32 cellular contexts compared by ENCODE assay signal in genomic region chrX:1713296-1713695, GRCh38.
"Had no signal": no experiment of that assay in that cellular context is flagged by ENCODE, and none has a peak within 500 bp of the region (broad histone marks: within the 10 kb centered on the region; RNA-seq: fewer than 3 reads in every experiment).

No MANE protein-coding gene starts in this region.

- H3K4me3 Mint-ChIP-seq: activated CD8-positive, alpha-beta T cell treated with anti-CD3 and anti-CD28 coated beads for 36 hours; activated naive CD4-positive, alpha-beta T cell treated with anti-CD3 and anti-CD28 coated beads, Interleukin-2, amount 10 ng/mL, durations not matched to agents 7 days and 5 days; activated naive CD8-positive, alpha-beta T cell treated with anti-CD3 and anti-CD28 coated beads, Interleukin-2, amount 10 ng/mL, durations not matched to agents 7 days and 5 days; activated T-cell treated with anti-CD3 and anti-CD28 coated beads, Interleukin-2, amount 50 U/mL, for 24 hours; activated T-cell treated with anti-CD3 and anti-CD28 coated beads, Interleukin-2, amount 50 U/mL, for 72 hours; brain; dendritic cell treated with granulocyte-macrophage colony-stimulating factor and Interleukin-4, amounts not matched to agents 40 ng/mL and 50 ng/mL, for 4 days had no signal

- H3K27me3 Mint-ChIP-seq: activated CD8-positive, alpha-beta T cell treated with anti-CD3 and anti-CD28 coated beads for 36 hours; activated naive CD4-positive, alpha-beta T cell treated with anti-CD3 and anti-CD28 coated beads, Interleukin-2, amount 10 ng/mL, durations not matched to agents 7 days and 5 days; activated naive CD8-positive, alpha-beta T cell treated with anti-CD3 and anti-CD28 coated beads, Interleukin-2, amount 10 ng/mL, durations not matched to agents 7 days and 5 days; activated T-cell treated with anti-CD3 and anti-CD28 coated beads, Interleukin-2, amount 50 U/mL, for 24 hours; dendritic cell treated with granulocyte-macrophage colony-stimulating factor and Interleukin-4, amounts not matched to agents 40 ng/mL and 50 ng/mL, for 4 days had no signal

- H3K4me3 ChIP-seq: ascending aorta, breast epithelium, cardiac muscle cell, coronary artery, dorsolateral prefrontal cortex, esophagus muscularis mucosa, gastrocnemius medialis, heart left ventricle had no signal

- H3K9me3 ChIP-seq: ascending aorta, gastrocnemius medialis had no signal

- DNase-seq: activated CD4-positive, alpha-beta T cell treated with anti-CD3 and anti-CD28 coated beads for 4 hours; activated CD4-positive, alpha-beta T cell treated with anti-CD3 and anti-CD28 coated beads, Interleukin-2, amount 50 U/mL, for 1 hour; activated CD4-positive, alpha-beta T cell treated with anti-CD3 and anti-CD28 coated beads, Interleukin-2, amount 50 U/mL, for 48 hours; activated CD4-positive, CD25-positive, alpha-beta regulatory T cell; activated CD4-positive, CD25-positive, alpha-beta regulatory T cell treated with anti-CD3 and anti-CD28 coated beads, Interleukin-2, amount 50 U/mL, for 72 hours; activated CD8-positive, alpha-beta memory T cell treated with anti-CD3 and anti-CD28 coated beads for 24 hours; activated CD8-positive, alpha-beta memory T cell treated with anti-CD3 and anti-CD28 coated beads, Interleukin-2, amount 50 U/mL, for 4 hours; activated CD8-positive, alpha-beta T cell treated with anti-CD3 and anti-CD28 coated beads for 36 hours; activated gamma-delta T cell; activated naive CD4-positive, alpha-beta T cell; activated naive CD4-positive, alpha-beta T cell treated with anti-CD3 and anti-CD28 coated beads, Interleukin-2, amount 10 ng/mL, durations not matched to agents 7 days and 5 days; activated naive CD8-positive, alpha-beta T cell treated with anti-CD3 and anti-CD28 coated beads, Interleukin-2, amount 10 ng/mL, durations not matched to agents 7 days and 5 days; activated T-cell treated with anti-CD3 and anti-CD28 coated beads for 4 hours; activated T-cell treated with anti-CD3 and anti-CD28 coated beads, Interleukin-2, amount 50 U/mL, for 24 hours; activated T-cell treated with anti-CD3 and anti-CD28 coated beads, Interleukin-2, amount 50 U/mL, for 72 hours; central memory CD4-positive, alpha-beta T cell; dorsolateral prefrontal cortex; effector memory CD4-positive, alpha-beta T cell; erythroblast; foreskin keratinocyte; gastrocnemius medialis; glutamatergic neuron; heart left ventricle; T-helper 2 cell had no signal

- H3K9me3 Mint-ChIP-seq: activated CD8-positive, alpha-beta T cell treated with anti-CD3 and anti-CD28 coated beads for 36 hours; activated naive CD4-positive, alpha-beta T cell treated with anti-CD3 and anti-CD28 coated beads, Interleukin-2, amount 10 ng/mL, durations not matched to agents 7 days and 5 days; activated T-cell treated with anti-CD3 and anti-CD28 coated beads, Interleukin-2, amount 50 U/mL, for 24 hours; activated T-cell treated with anti-CD3 and anti-CD28 coated beads, Interleukin-2, amount 50 U/mL, for 72 hours; dendritic cell treated with granulocyte-macrophage colony-stimulating factor and Interleukin-4, amounts not matched to agents 40 ng/mL and 50 ng/mL, for 4 days had no signal

- ATAC-seq: activated CD8-positive, alpha-beta T cell treated with anti-CD3 and anti-CD28 coated beads for 36 hours; activated naive CD4-positive, alpha-beta T cell treated with anti-CD3 and anti-CD28 coated beads, Interleukin-2, amount 50 U/mL, for 72 hours; activated T-cell treated with anti-CD3 and anti-CD28 coated beads, Interleukin-2, amount 50 U/mL, for 72 hours; foreskin keratinocyte; gastrocnemius medialis; heart left ventricle had no signal

- H3K4me1 ChIP-seq: ascending aorta, breast epithelium, esophagus muscularis mucosa, foreskin keratinocyte, gastrocnemius medialis, heart left ventricle had no signal

- H3K27ac Mint-ChIP-seq: activated CD8-positive, alpha-beta T cell treated with anti-CD3 and anti-CD28 coated beads for 36 hours; activated naive CD4-positive, alpha-beta T cell treated with anti-CD3 and anti-CD28 coated beads, Interleukin-2, amount 10 ng/mL, durations not matched to agents 7 days and 5 days; activated naive CD8-positive, alpha-beta T cell treated with anti-CD3 and anti-CD28 coated beads, Interleukin-2, amount 10 ng/mL, durations not matched to agents 7 days and 5 days; activated T-cell treated with anti-CD3 and anti-CD28 coated beads, Interleukin-2, amount 50 U/mL, for 24 hours; activated T-cell treated with anti-CD3 and anti-CD28 coated beads, Interleukin-2, amount 50 U/mL, for 72 hours; brain; dendritic cell treated with granulocyte-macrophage colony-stimulating factor and Interleukin-4, amounts not matched to agents 40 ng/mL and 50 ng/mL, for 4 days had no signal

- H3K36me3 Mint-ChIP-seq: brain had no signal

- H3K36me3 ChIP-seq: ascending aorta, breast epithelium, cardiac muscle cell, esophagus muscularis mucosa, gastrocnemius medialis, heart left ventricle had no signal

- H3K27ac ChIP-seq: ascending aorta, breast epithelium, cardiac muscle cell, coronary artery, dorsolateral prefrontal cortex, esophagus muscularis mucosa, foreskin keratinocyte, gastrocnemius medialis, heart left ventricle had no signal

- H3K4me1 Mint-ChIP-seq: activated naive CD4-positive, alpha-beta T cell treated with anti-CD3 and anti-CD28 coated beads, Interleukin-2, amount 10 ng/mL, durations not matched to agents 7 days and 5 days; brain had no signal

- H3K27me3 ChIP-seq: ascending aorta, breast epithelium, cardiac muscle cell, foreskin keratinocyte, gastrocnemius medialis, heart left ventricle had no signal
